In genomic region chr2:120952318-120952717, GRCh38 we compare ENCODE assay signal across 23 cellular contexts.
DNase-seq lines count a peak whose midpoint lies in the region; ATAC-seq and TF ChIP-seq lines count a peak whose summit lies in the region.
"Had no signal": no experiment of that assay in that cellular context is flagged by ENCODE, and none has a peak within 500 bp of the region (broad histone marks: within the 10 kb centered on the region; RNA-seq: fewer than 3 reads in every experiment).

No MANE protein-coding gene starts in this region.

- no peak overlapping the region for H2AK5ac ChIP-seq in mesendoderm (ENCODE audit: low read length)

- H3K79me2 ChIP-seq in osteoblast (ENCODE audit: insufficient read depth, low read length) (peaks cover 32% of the 10 kb centered on the region), mesendoderm (ENCODE audit: control insufficient read depth, insufficient read depth, low read length) (no peaks in the 10 kb centered on the region)
- H3K79me2 ChIP-seq: hepatocyte had no signal

- no peak overlapping the region for H4K8ac ChIP-seq in mesendoderm (ENCODE audit: low read depth, low read length)

- no peak overlapping the region for H3K23ac ChIP-seq in mesendoderm (ENCODE audit: low read length)

- no peak overlapping the region for H2BK5ac ChIP-seq in mesendoderm (ENCODE audit: low read length)

- no peak overlapping the region for H2AFZ ChIP-seq in osteoblast (ENCODE audit: low read length)
- H2AFZ ChIP-seq: hepatocyte had no signal

- H4K20me1 ChIP-seq in osteoblast (ENCODE audit: insufficient read depth, low read length), result peaks cover 34% of the 10 kb centered on the region

- H3K56ac ChIP-seq in mesendoderm (ENCODE audit: low read length), result no peak overlapping the region

- no peak overlapping the region for H4K5ac ChIP-seq in mesendoderm (ENCODE audit: low read length)

- H3K18ac ChIP-seq in mesendoderm (ENCODE audit: low read length), result no peak overlapping the region

- H3K9ac ChIP-seq in mesendoderm (ENCODE audit: low read length), result no peak overlapping the region

- H3K4me3 ChIP-seq in osteoblast (ENCODE audit: insufficient read depth, low read length) (no peak overlapping the region), mesendoderm (ENCODE audit: low read length) (no peak overlapping the region)
- H3K4me3 ChIP-seq: dorsolateral prefrontal cortex, hepatocyte, SK-N-MC, transverse colon had no signal

- peaks cover 16% of the 10 kb centered on the region for H3K36me3 ChIP-seq in osteoblast (ENCODE audit: insufficient read depth, low read length)
- H3K36me3 ChIP-seq in mesendoderm (ENCODE audit: control insufficient read depth, insufficient read depth, low read length), result no peaks in the 10 kb centered on the region
- H3K36me3 ChIP-seq: transverse colon had no signal

- ATAC-seq in GM21825 (IDR thresholded peaks at IDR 0.05; ENCODE audit: unreplicated experiment), result no peak
- ATAC-seq: stimulated activated memory B cell treated with anti-CD40 and anti-IgM and Interleukin-4, amounts not matched to agents 10 μg/mL and 1 μg/mL and 100 μg/mL, for 72 hours had no signal

- no peaks in the 10 kb centered on the region for H3K9me3 ChIP-seq in osteoblast (ENCODE audit: low read depth, low read length)
- H3K9me3 ChIP-seq: transverse colon had no signal

- H3K27me3 ChIP-seq in osteoblast (ENCODE audit: insufficient read depth, low read length) (no peaks in the 10 kb centered on the region), mesendoderm (ENCODE audit: insufficient read depth, low read length, poor library complexity) (no peaks in the 10 kb centered on the region)
- H3K27me3 ChIP-seq: dorsolateral prefrontal cortex, hepatocyte, transverse colon had no signal

- no peak overlapping the region for H3K4ac ChIP-seq in mesendoderm (ENCODE audit: low read depth, low read length)

- H3K27ac ChIP-seq in osteoblast (ENCODE audit: low read depth, low read length), result no peak overlapping the region
- H3K27ac ChIP-seq in mesendoderm (ENCODE audit: low read depth, low read length), result no peak overlapping the region
- H3K27ac ChIP-seq: dorsolateral prefrontal cortex, hepatocyte, SK-N-MC, transverse colon had no signal

- no peak overlapping the region for H2BK120ac ChIP-seq in mesendoderm (ENCODE audit: low read depth, low read length)

- peaks cover 9% of the 10 kb centered on the region for H3K4me1 ChIP-seq in osteoblast (ENCODE audit: insufficient read depth, low read length)
- H3K4me1 ChIP-seq in mesendoderm (ENCODE audit: control insufficient read depth, low read depth, low read length), result no peaks in the 10 kb centered on the region
- H3K4me1 ChIP-seq: transverse colon had no signal

- H3K79me1 ChIP-seq in mesendoderm (ENCODE audit: low read length), result no peaks in the 10 kb centered on the region

- H3K4me2 ChIP-seq in osteoblast (ENCODE audit: insufficient read depth, low read length), result no peak overlapping the region
- H3K4me2 ChIP-seq in mesendoderm (ENCODE audit: low read length), result no peak overlapping the region
- H3K4me2 ChIP-seq: hepatocyte had no signal

- H2BK15ac ChIP-seq in mesendoderm (replicated peaks; ENCODE audit: low read depth), result no peak overlapping the region

- no peak for TF ChIP-seq CTCF in osteoblast (IDR thresholded peaks at IDR 0.05; ENCODE audit: extremely low read depth, low read depth, low read length)

- DNase-seq in EH (ENCODE audit: low read depth) (peak; percentile 87), RPMI7951 (ENCODE audit: low read depth) (peak; percentile 93), fibroblast of gingiva (ENCODE audit: low read depth) (peak; percentile 30), osteoblast (ENCODE audit: insufficient read length, low spot score, missing footprints) (peak; percentile 90), mesendoderm (no peak), NCI-H510A (lab: John Stamatoyannopoulos, UW) (no peak), NCI-H524 treated with DMSO at 0.1 percent for 48 hours (lab: John Stamatoyannopoulos, UW) (no peak)
- DNase-seq: activated CD4-positive, alpha-beta T cell treated with anti-CD3 and anti-CD28 coated beads, Interleukin-2, amount 50 U/mL, for 4 hours; activated naive CD4-positive, alpha-beta T cell treated with anti-CD3 and anti-CD28 coated beads, Interleukin-2, amount 10 ng/mL, durations not matched to agents 7 days and 5 days; activated T-cell treated with anti-CD3 and anti-CD28 coated beads for 4 hours; CD4-positive, alpha-beta memory T cell; DMS53; erythroblast; NCI-H187 treated with DMSO at 0.1 percent for 48 hours; NCI-H526; nephron progenitor cell; OCI-M1; transverse colon had no signal

- no CpG with 5 or more reads among the region's 9 CpGs for WGBS in mesendoderm (ENCODE audit: extremely low coverage, insufficient coverage, low lambda C conversion rate)

Comparison
In these comparisons a context has a peak if more than half of its experiments do, and no peak if none do; other contexts are left out.
1. DNase-seq: peak in EH (single experiment), RPMI7951 (single experiment), fibroblast of gingiva (single experiment) and osteoblast (single experiment); none in mesendoderm (single experiment), NCI-H510A (single experiment) and NCI-H524 treated with DMSO at 0.1 percent for 48 hours (single experiment).